21 cellular contexts compared by ENCODE assay signal in the genomic region with DNA sequence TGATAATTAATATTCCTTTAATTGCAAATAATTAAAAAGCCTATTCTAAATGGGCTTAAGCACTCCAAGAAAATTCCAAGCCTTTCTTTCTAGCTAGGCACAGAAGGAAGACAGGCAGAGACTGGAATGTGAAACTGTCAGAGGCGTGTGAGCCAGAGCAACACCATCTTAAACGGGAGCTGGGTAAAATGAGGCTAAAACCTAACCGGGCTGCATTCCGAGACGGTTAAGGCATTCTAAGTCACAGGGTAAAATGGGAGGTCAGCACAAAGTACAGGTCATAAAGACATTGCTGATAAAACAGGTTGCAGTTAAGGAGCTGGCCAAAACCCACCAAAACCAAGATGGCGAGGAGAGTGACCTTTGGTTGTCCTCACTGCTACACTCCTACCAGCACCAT.
"Had no signal": no experiment of that assay in that cellular context is flagged by ENCODE, and none has a peak within 500 bp of the region (broad histone marks: within the 10 kb centered on the region; RNA-seq: fewer than 3 reads in every experiment).

No MANE protein-coding gene starts in this region.

- DNase-seq: KBM-7, MG63, NCI-H1092, NCI-H1105 treated with DMSO at 0.1 percent for 48 hours, NCI-H1417 treated with DMSO at 0.1 percent for 48 hours, NCI-H146, NCI-H1694 treated with DMSO at 0.1 percent for 48 hours, NCI-H1930, NCI-H2081, NCI-H2107, NCI-H446, NCI-H510A, NCI-H524 treated with DMSO at 0.1 percent for 48 hours, NCI-H69, NCI-H774, PC-3, SHP77 treated with DMSO at 0.1 percent for 48 hours, SJCRH30 had no signal

- H3K27me3 ChIP-seq: MG63, SJCRH30 had no signal

- FAIRE-seq: HepG2 had no signal

- H3K4me3 ChIP-seq: MG63, SJCRH30 had no signal

- H3K9me3 ChIP-seq: SJCRH30 had no signal

- H3K4me1 ChIP-seq: SJCRH30 had no signal

- ATAC-seq: HepG2, Panc1, PC-3, Right ventricle myocardium inferior had no signal

- H3K27ac ChIP-seq: SJCRH30 had no signal

- H3K36me3 ChIP-seq: MG63, SJCRH30 had no signal
